ENCODE assay signal across 8 cellular contexts in the genomic region with DNA sequence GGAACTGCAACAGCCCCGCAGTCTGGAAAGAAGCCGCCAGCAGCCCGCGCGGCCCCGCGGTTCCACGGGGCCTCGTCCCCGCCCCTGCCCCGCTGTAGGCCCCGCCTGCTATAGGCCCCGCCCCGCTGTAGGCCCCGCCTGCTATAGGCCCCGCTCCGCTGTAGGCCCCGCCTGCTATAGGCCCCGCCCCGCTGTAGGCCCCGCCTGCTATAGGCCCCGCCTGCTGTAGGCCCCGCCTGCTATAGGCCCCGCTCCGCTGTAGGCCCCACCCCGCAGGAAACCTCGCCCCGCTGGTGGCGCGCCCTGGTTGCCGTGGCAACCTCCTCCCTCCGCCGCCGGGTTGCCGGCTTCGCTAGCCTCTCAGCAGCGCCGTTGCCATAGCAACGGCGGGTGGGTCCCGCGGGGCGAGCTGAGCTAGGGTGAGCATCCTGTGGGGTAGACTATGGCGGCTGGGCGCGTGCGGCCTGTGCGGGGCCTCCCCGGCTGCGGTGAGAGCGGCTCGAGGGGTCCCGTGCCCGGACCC. TPM values are rescaled to one million over a fixed set of nuclear protein-coding genes. Genes with fewer than 3 reads are reported as not detected.
DNase-seq lines count a peak whose midpoint lies in the region; ATAC-seq and TF ChIP-seq lines count a peak whose summit lies in the region.

No MANE protein-coding gene starts in this region.

- H3K9me3 Mint-ChIP-seq in activated T-helper 17 cell treated with anti-CD3 and anti-CD28 coated beads, Interleukin-2, amount 50 U/mL, for 72 hours: no peaks in the 10 kb centered on the region
- no peaks in the 10 kb centered on the region for H3K9me3 Mint-ChIP-seq in nephron progenitor cell
- H3K9me3 Mint-ChIP-seq in stimulated activated naive B cell treated with anti-CD40 and anti-IgM and Interleukin-4, amounts not matched to agents 10 μg/mL and 1 μg/mL and 100 μg/mL, for 72 hours: no peaks in the 10 kb centered on the region

- no peak overlapping the region for H3K27ac ChIP-seq in RWPE2 (ENCODE audit: poor library complexity, severe bottlenecking)

- peaks cover 16% of the 10 kb centered on the region for H3K27me3 Mint-ChIP-seq in activated T-helper 17 cell treated with anti-CD3 and anti-CD28 coated beads, Interleukin-2, amount 50 U/mL, for 72 hours
- H3K27me3 Mint-ChIP-seq in nephron progenitor cell (ENCODE audit: low read depth, poor library complexity): peaks cover 71% of the 10 kb centered on the region
- H3K27me3 Mint-ChIP-seq in stimulated activated naive B cell treated with anti-CD40 and anti-IgM and Interleukin-4, amounts not matched to agents 10 μg/mL and 1 μg/mL and 100 μg/mL, for 72 hours: peaks cover 18 to 36% of the 10 kb centered on the region in 2 donors

- H3K4me1 Mint-ChIP-seq in activated T-helper 17 cell treated with anti-CD3 and anti-CD28 coated beads, Interleukin-2, amount 50 U/mL, for 72 hours: no peaks in the 10 kb centered on the region
- no peaks in the 10 kb centered on the region for H3K4me1 Mint-ChIP-seq in nephron progenitor cell
- peaks cover 3 to 13% of the 10 kb centered on the region in 2 donors for H3K4me1 Mint-ChIP-seq in stimulated activated naive B cell treated with anti-CD40 and anti-IgM and Interleukin-4, amounts not matched to agents 10 μg/mL and 1 μg/mL and 100 μg/mL, for 72 hours

- H3K27ac Mint-ChIP-seq in activated T-helper 17 cell treated with anti-CD3 and anti-CD28 coated beads, Interleukin-2, amount 50 U/mL, for 72 hours: no peak overlapping the region
- H3K27ac Mint-ChIP-seq in nephron progenitor cell: no peak overlapping the region
- peak overlapping the region; percentile 73 for H3K27ac Mint-ChIP-seq in stimulated activated naive B cell treated with anti-CD40 and anti-IgM and Interleukin-4, amounts not matched to agents 10 μg/mL and 1 μg/mL and 100 μg/mL, for 72 hours

- H3K4me3 Mint-ChIP-seq in activated T-helper 17 cell treated with anti-CD3 and anti-CD28 coated beads, Interleukin-2, amount 50 U/mL, for 72 hours: peak overlapping the region; percentile 66
- H3K4me3 Mint-ChIP-seq in nephron progenitor cell: no peak overlapping the region
- peak overlapping the region; percentile 75 to 77 for H3K4me3 Mint-ChIP-seq in stimulated activated naive B cell treated with anti-CD40 and anti-IgM and Interleukin-4, amounts not matched to agents 10 μg/mL and 1 μg/mL and 100 μg/mL, for 72 hours

- no peaks in the 10 kb centered on the region for H3K9me3 ChIP-seq in RWPE2 (ENCODE audit: severe bottlenecking)

- no peaks in the 10 kb centered on the region for H3K36me3 ChIP-seq in RWPE2 (ENCODE audit: low read depth)

- no peaks in the 10 kb centered on the region for H3K4me1 ChIP-seq in RWPE2 (ENCODE audit: insufficient read depth, poor library complexity, severe bottlenecking)

- DNase-seq in COLO829 (ENCODE audit: low spot score): peak; percentile 95
- DNase-seq in Jurkat, Clone E6-1 (ENCODE audit: low read depth, low spot score): peak; percentile 95
- peak; percentile 89 for DNase-seq in RWPE2 (ENCODE audit: low spot score)
- DNase-seq in fibroblast of pulmonary artery (ENCODE audit: low read depth): peak; percentile 89
- peak; percentile 98 for DNase-seq in nephron progenitor cell
- DNase-seq in stimulated activated naive B cell treated with anti-CD40 and anti-IgM and Interleukin-4, amounts not matched to agents 10 μg/mL and 1 μg/mL and 100 μg/mL, for 72 hours: peak; percentile 96

- peak; percentile 83 for ATAC-seq in GM21526 (IDR thresholded peaks at IDR 0.05; ENCODE audit: low FRiP score, unreplicated experiment)
- peak; percentile 86 for ATAC-seq in RWPE2 (ENCODE audit: low read depth)
- ATAC-seq in activated T-helper 17 cell treated with anti-CD3 and anti-CD28 coated beads, Interleukin-2, amount 50 U/mL, for 72 hours (replicated peaks): peak; percentile 93
- peak; percentile 92 to 97 for ATAC-seq in stimulated activated naive B cell treated with anti-CD40 and anti-IgM and Interleukin-4, amounts not matched to agents 10 μg/mL and 1 μg/mL and 100 μg/mL, for 72 hours (replicated peaks)

- H3K4me3 ChIP-seq in Jurkat, Clone E6-1 (ENCODE audit: low read length): peak overlapping the region; percentile 15
- H3K4me3 ChIP-seq in RWPE2 (ENCODE audit: severe bottlenecking) (no peak overlapping the region), fibroblast of pulmonary artery (replicated peaks; ENCODE audit: low read depth, low read length) (peak overlapping the region; percentile 33)

- TF ChIP-seq CTCF in RWPE2 (IDR thresholded peaks at IDR 0.05; ENCODE audit: poor library complexity, severe bottlenecking) (no peak), fibroblast of pulmonary artery (IDR thresholded peaks at IDR 0.05; ENCODE audit: low read length, missing control alignments) (no peak), nephron progenitor cell (IDR thresholded peaks at IDR 0.05) (no peak)

- peaks cover 30% of the 10 kb centered on the region for H3K27me3 ChIP-seq in RWPE2 (ENCODE audit: insufficient read depth, poor library complexity, severe bottlenecking)

- H3K36me3 Mint-ChIP-seq in activated T-helper 17 cell treated with anti-CD3 and anti-CD28 coated beads, Interleukin-2, amount 50 U/mL, for 72 hours (ENCODE audit: low read depth): no peaks in the 10 kb centered on the region
- H3K36me3 Mint-ChIP-seq in nephron progenitor cell (ENCODE audit: low read depth): no peaks in the 10 kb centered on the region
- no peaks in the 10 kb centered on the region for H3K36me3 Mint-ChIP-seq in stimulated activated naive B cell treated with anti-CD40 and anti-IgM and Interleukin-4, amounts not matched to agents 10 μg/mL and 1 μg/mL and 100 μg/mL, for 72 hours

RNA-seq across cellular contexts. Expression of a gene that starts 12.2 kb away (rescaled TPM):
- polyA plus RNA-seq in Jurkat, Clone E6-1 (2012; ENCODE audit: insufficient read depth, insufficient read length): 0.88 TPM
- total RNA-seq in activated T-helper 17 cell treated with anti-CD3 and anti-CD28 coated beads, Interleukin-2, amount 50 U/mL, for 72 hours: 1 to 10 TPM in 1 of 2 donors, under 1 TPM in 1; 0.37 to 1.1 TPM

RNA-seq across cellular contexts. Expression of a gene that starts 36.4 kb away (rescaled TPM):
- polyA plus RNA-seq in Jurkat, Clone E6-1 (2012; ENCODE audit: insufficient read depth, insufficient read length): not detected
- total RNA-seq in activated T-helper 17 cell treated with anti-CD3 and anti-CD28 coated beads, Interleukin-2, amount 50 U/mL, for 72 hours: not detected
